19 cellular contexts compared by ENCODE assay signal in the genomic region with DNA sequence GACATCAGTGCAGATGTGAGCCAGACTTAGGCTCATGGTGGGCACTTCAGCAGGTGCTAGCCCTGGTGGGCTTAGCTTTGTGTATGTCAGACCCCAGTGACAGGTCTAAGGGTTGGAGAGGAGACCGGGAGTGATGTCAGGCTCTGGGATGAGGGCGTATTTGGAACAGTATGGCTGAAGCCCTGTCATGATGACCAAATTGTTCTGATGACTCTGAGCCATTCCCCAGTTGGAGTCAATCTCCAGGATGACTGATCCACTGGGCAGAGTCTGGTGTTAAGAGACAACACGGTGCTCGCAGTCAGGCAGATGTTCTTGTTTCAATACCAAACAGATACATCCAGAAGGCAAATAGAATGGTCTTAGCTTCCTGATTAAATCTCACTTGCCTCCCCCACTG.
DNase-seq lines count a peak whose midpoint lies in the region; ATAC-seq lines count a peak whose summit lies in the region.
"Had no signal": no experiment of that assay in that cellular context is flagged by ENCODE, and none has a peak within 500 bp of the region (broad histone marks: within the 10 kb centered on the region; RNA-seq: fewer than 3 reads in every experiment).

No MANE protein-coding gene starts in this region.

- H3K9me3 Mint-ChIP-seq in T-cell, result peaks cover 5 to 15% (median 5%) of the 10 kb centered on the region in 3 donors

- DNase-seq in caudate nucleus (lab: John Stamatoyannopoulos, UW) (peak in 14 of 61 donors; percentile 23 to 77 (median 50)), inferior parietal cortex (ENCODE audit: extremely low spot score) (peak; percentile 34), putamen (ENCODE audit: low spot score) (peak; percentile 60), T-cell (no peak)
- no peak for DNase-seq in stimulated activated CD4-positive, alpha-beta T cell treated with anti-CD3 and anti-CD28 coated beads, Interleukin-15, amount 100 ng/mL, for 24 hours
- DNase-seq: Calu3; CD8-positive, alpha-beta T cell; DMS153; KG1; NCI-H1105; NCI-H2029 treated with DMSO at 0.1 percent for 48 hours; NCI-H226; NCI-H510A treated with DMSO at 0.1 percent for 48 hours; NCI-H748 treated with DMSO at 0.1 percent for 48 hours; NK-92 treated with Interleukin-12 subunit alpha and Interleukin-12 subunit beta, amount 100 ng/mL, for 24 hours had no signal

- CTCF ChIA-PET in T-cell (lab: Charles Lee), result no interaction called here

- H3K27me3 Mint-ChIP-seq in T-cell, result no peaks in the 10 kb centered on the region

- H3K4me1 Mint-ChIP-seq in T-cell, result no peaks in the 10 kb centered on the region

- ATAC-seq in GM19467 (IDR thresholded peaks at IDR 0.05; ENCODE audit: unreplicated experiment) (no peak), HG03378 (IDR thresholded peaks at IDR 0.05; ENCODE audit: unreplicated experiment) (no peak), T-cell (replicated peaks in 1 of 4) (no peak)
- ATAC-seq: CD8-positive, alpha-beta T cell; GM23338 had no signal

- no peaks in the 10 kb centered on the region for H3K36me3 Mint-ChIP-seq in T-cell
- H3K36me3 Mint-ChIP-seq: CD8-positive, alpha-beta T cell had no signal

- POLR2A ChIA-PET in T-cell (lab: Charles Lee), result no interaction called here

- H3K27ac Mint-ChIP-seq in T-cell, result no peak overlapping the region
- H3K27ac Mint-ChIP-seq: CD8-positive, alpha-beta T cell; GM23338 had no signal

- no peak overlapping the region for H3K4me3 Mint-ChIP-seq in T-cell
- H3K4me3 Mint-ChIP-seq: CD8-positive, alpha-beta T cell; GM23338 had no signal

- peak overlapping the region; percentile 95 for H3K27ac ChIP-seq in caudate nucleus (ENCODE audit: low read depth, low read length)
- H3K27ac ChIP-seq: RWPE1 had no signal

Comparison
In these comparisons a context has a peak if more than half of its experiments do, and no peak if none do; other contexts are left out.
1. DNase-seq: peak in inferior parietal cortex (single experiment) and putamen (single experiment); none in stimulated activated CD4-positive, alpha-beta T cell treated with anti-CD3 and anti-CD28 coated beads, Interleukin-15, amount 100 ng/mL, for 24 hours (single experiment) and T-cell (0 of 34).